7 cellular contexts compared by ENCODE assay signal in the genomic region with DNA sequence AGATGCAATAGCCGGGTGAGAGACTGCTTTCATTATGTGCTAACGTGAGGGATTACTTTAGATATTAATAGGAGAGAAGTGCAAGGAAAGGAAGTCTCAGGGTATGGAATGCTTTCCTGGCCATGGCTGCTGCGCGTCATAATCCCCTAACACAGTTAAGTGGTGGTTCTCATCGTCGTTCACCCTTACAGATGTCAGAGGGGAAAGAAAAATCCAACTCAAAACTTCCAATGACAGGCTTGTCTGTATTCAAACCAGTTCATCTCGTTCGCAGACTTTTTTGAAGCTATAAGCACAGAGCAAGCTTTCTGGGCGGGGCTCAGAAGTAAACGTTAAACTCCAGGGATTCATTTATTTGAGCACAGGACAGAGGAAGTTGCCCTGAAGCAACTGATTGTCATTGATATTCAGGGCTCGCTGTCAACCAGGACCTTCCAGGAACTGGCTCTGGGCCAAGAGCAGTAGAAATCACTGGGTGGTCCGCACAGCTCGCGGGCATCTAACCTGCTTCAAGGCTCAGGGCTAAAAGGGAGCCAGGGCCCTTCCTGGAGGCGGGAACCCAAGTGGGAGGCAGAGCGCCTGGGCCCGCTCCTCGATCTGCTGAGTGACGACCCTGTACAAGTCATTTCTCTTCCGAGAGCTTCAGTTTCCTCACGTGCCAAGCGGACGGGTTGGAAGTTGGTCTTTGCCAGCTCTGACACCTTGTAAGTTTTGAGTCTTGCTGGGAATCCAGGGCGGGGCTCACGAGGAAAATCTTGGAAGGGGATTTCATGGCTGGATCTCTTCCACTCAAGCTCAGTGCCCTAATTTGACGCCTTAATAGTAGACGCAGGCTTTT. TPM values are rescaled to one million over a fixed set of nuclear protein-coding genes. Genes with fewer than 3 reads are reported as not detected.
A peak's percentile ranks its signal among the peaks of the same experiment; 100 is the strongest.
DNase-seq lines count a peak whose midpoint lies in the region; ATAC-seq, FAIRE-seq and TF ChIP-seq lines count a peak whose summit lies in the region.

No MANE protein-coding gene starts in this region.

- intact Hi-C loops in K562 (cut with micrococcal nuclease), result no loop called here

- H3K4me3 ChIP-seq in GM12865 (ENCODE audit: low read depth, low read length), result peak overlapping the region; percentile 82
- no peak overlapping the region for H3K4me3 ChIP-seq in K562
- H3K4me3 ChIP-seq in iPS-15b (ENCODE audit: low read depth, low read length), result peak overlapping the region; percentile 77
- H3K4me3 ChIP-seq in skeletal muscle satellite cell (ENCODE audit: low read length), result peak overlapping the region; percentile 78

- H3K36me3 ChIP-seq in K562 (ENCODE audit: control insufficient read depth, insufficient read depth, low read length), result no peaks in the 10 kb centered on the region
- H3K36me3 ChIP-seq in iPS-15b (ENCODE audit: control insufficient read depth, insufficient read depth, low read length), result no peaks in the 10 kb centered on the region
- no peaks in the 10 kb centered on the region for H3K36me3 ChIP-seq in skeletal muscle satellite cell (ENCODE audit: insufficient read depth, low read length)

- H3K27me3 ChIP-seq in K562 (ENCODE audit: control insufficient read depth in 2 of 2, insufficient read depth in 2 of 2, low read length in 2 of 2) (peaks cover 0 to 17% of the 10 kb centered on the region in 2 experiments; a peak in 4 of 5 replicates), iPS-15b (ENCODE audit: control insufficient read depth, insufficient read depth, low read length) (peaks cover 21% of the 10 kb centered on the region), skeletal muscle satellite cell (ENCODE audit: control insufficient read depth, insufficient read depth, low read length) (no peaks in the 10 kb centered on the region)

- H3K9ac ChIP-seq in K562 (ENCODE audit: insufficient read depth in 1 of 2, low read depth in 2 of 2, low read length in 2 of 2) (no peak overlapping the region), iPS-15b (ENCODE audit: low read depth, low read length) (peak overlapping the region; percentile 77), skeletal muscle satellite cell (ENCODE audit: low read depth, low read length) (peak overlapping the region; percentile 97)

- in situ Hi-C loops in K562 (cut with MboI), result no loop called here

- DNase-seq in GM12865 (ENCODE audit: low read depth), result peak; percentile 8
- peak; percentile 70 for DNase-seq in NCI-H345 treated with DMSO at 0.1 percent for 48 hours (lab: John Stamatoyannopoulos, UW; ENCODE audit: unreplicated experiment)
- DNase-seq in K562 (ENCODE audit: extremely low read depth in 1 of 4, low spot score in 3 of 4), result no peak
- DNase-seq in DMS153 (lab: John Stamatoyannopoulos, UW), result no peak

- H3K27ac ChIP-seq in K562 (ENCODE audit: extremely low read depth, low read depth, low read length), result no peak overlapping the region

- H3K4me2 ChIP-seq in K562 (ENCODE audit: insufficient read depth, low read length) (no peak overlapping the region), skeletal muscle satellite cell (ENCODE audit: low read length) (peak overlapping the region; percentile 97)

- POLR2A ChIA-PET in K562 (lab: Yijun Ruan, JAX), result interaction anchor here (1.9 kb wide), 1 partner anchor 15 kb away, joined by 6 read pairs; no protein-coding TSS in a partner anchor

- no peak overlapping the region for H2AFZ ChIP-seq in K562 (ENCODE audit: low read depth, low read length)

- H3K4me1 ChIP-seq in K562 (replicated peaks in 1 of 2; ENCODE audit: control insufficient read depth in 2 of 2, insufficient read depth in 2 of 2, low read length in 2 of 2), result no peaks in the 10 kb centered on the region; a peak in 1 of 5 replicates
- H3K4me1 ChIP-seq in iPS-15b (ENCODE audit: control insufficient read depth, insufficient read depth, low read length), result peaks cover 12% of the 10 kb centered on the region
- H3K4me1 ChIP-seq in skeletal muscle satellite cell (ENCODE audit: control insufficient read depth, insufficient read depth, low read length), result peaks cover 38% of the 10 kb centered on the region

- TF ChIP-seq CTCF in GM12865 (IDR thresholded peaks at IDR 0.05; ENCODE audit: insufficient read depth, low read depth, low read length, missing control alignments) (no peak), K562 (IDR thresholded peaks at IDR 0.05 in 2 of 3, conservative IDR thresholded peaks at IDR 0.05 in 1 of 3; ENCODE audit: insufficient read depth in 2 of 3, low read depth in 1 of 3, low read length in 3 of 3) (no peak)

- H3K9me3 ChIP-seq in K562 (replicated peaks; ENCODE audit: control insufficient read depth, insufficient read depth, low read depth, low read length) (no peaks in the 10 kb centered on the region), iPS-15b (ENCODE audit: control insufficient read depth, insufficient read depth, low read length) (no peaks in the 10 kb centered on the region), skeletal muscle satellite cell (replicated peaks; ENCODE audit: low read length) (no peaks in the 10 kb centered on the region)

- FAIRE-seq in K562 (lab: Jason Lieb, UNC), result no peak

- no peak for TF ChIP-seq RAD21 in K562 (CRISPR knock-in tag; conservative IDR thresholded peaks at IDR 0.05 in 1 of 2, IDR thresholded peaks at IDR 0.05 in 1 of 2)

- no peaks in the 10 kb centered on the region for H3K79me2 ChIP-seq in K562 (ENCODE audit: control insufficient read depth, insufficient read depth, low read length)

- H3K9me1 ChIP-seq in K562 (ENCODE audit: control insufficient read depth, insufficient read depth, low read length), result no peaks in the 10 kb centered on the region

- no peak for TF ChIP-seq EP300 in K562 (IDR thresholded peaks at IDR 0.05; ENCODE audit: low read length)

- TF ChIP-seq POLR2A in K562 (conservative IDR thresholded peaks at IDR 0.05), result no peak

- WGBS in K562 (ENCODE audit: insufficient coverage, low coverage, missing lambda C conversion rate), result 4% methylated on average over 27 of the region's 27 CpGs

- 0 out of 2 replicates have a peak, but pooled peaks cover 3% of the 10 kb centered on the region for H4K20me1 ChIP-seq in K562 (replicated peaks; ENCODE audit: control insufficient read depth, insufficient read depth, low read length)

- CTCF ChIA-PET in K562 (lab: Yijun Ruan, JAX; ENCODE audit: low intra/inter-chr PET ratio), result no interaction called here

- ATAC-seq in K562, result no peak
- no peak for ATAC-seq in HG03135 (IDR thresholded peaks at IDR 0.05; ENCODE audit: unreplicated experiment)

- no TSS peak for BruUV-seq in K562 (replicated peaks; lab: Mats Ljungman, UMichigan)

TF ChIP-seq in K562, 482 proteins besides CTCF, POLR2A, EP300 and RAD21:
- no peak for TF ChIP-seq TCF7 (IDR thresholded peaks at IDR 0.05; ENCODE audit: borderline replicate concordance)
- no peak for TF ChIP-seq DMBX1 (CRISPR knock-in tag; IDR thresholded peaks at IDR 0.05; ENCODE audit: borderline replicate concordance)
- no peak for TF ChIP-seq HDAC6 (IDR thresholded peaks at IDR 0.05; ENCODE audit: low read depth, low read length)
- no peak for TF ChIP-seq ARNT (IDR thresholded peaks at IDR 0.05)
- peak; percentile 73 for TF ChIP-seq NFIC (IDR thresholded peaks at IDR 0.05)

RNA-seq across cellular contexts. Expression of a gene that starts 1.1 kb away (rescaled TPM):
- total RNA-seq in K562 (2011; cell fraction: chromatin; rRNA removed; ENCODE audit: low replicate concordance), result 0.02 and 0.07 TPM in 2 replicates
- under 0.01 TPM in 1 of 2 replicates, not detected in the other for total RNA-seq in K562 (2011; cell fraction: nucleolus; rRNA removed)
- total RNA-seq in K562 (2011; cell fraction: nucleoplasm; rRNA removed), result 0.07 and 0.08 TPM in 2 replicates
- total RNA-seq in K562 (2014; rRNA removed) (not detected in 2 replicates), K562 (2014; rRNA removed; fragmentation: Illumina TruSeq; extraction: Trizol) (not detected in 2 replicates), K562 (2015; rRNA removed; fragmentation: Illumina TruSeq; extraction: Trizol) (0.07 TPM in 1 of 2 replicates, not detected in the other), K562 (2021) (0.18 and 0.40 TPM in 2 replicates)
- polyA plus RNA-seq in K562 (2011; rRNA removed) (not detected in 2 replicates), K562 (2014; fragmentation: Illumina TruSeq; extraction: Trizol) (not detected in 2 replicates), K562 (2014; fragmentation: Nextera tagmentation; extraction: Ambion mirVana) (not detected), K562 (2014; rRNA removed) (not detected in 2 replicates)
- polyA plus RNA-seq in K562 (2011; cell fraction: cytosol; rRNA removed), result not detected in 2 replicates
- polyA plus RNA-seq in K562 (2011; cell fraction: nucleus; rRNA removed), result under 0.01 and 0.20 TPM in 2 replicates
- 0.05 TPM in 1 of 2 replicates, not detected in the other for polyA plus RNA-seq in K562 (2012)
- 0.14 TPM in 1 of 2 replicates, not detected in the other for polyA minus RNA-seq in K562 (2011; rRNA and poly(A)+ RNA removed)
- 0.55 TPM in 1 of 2 replicates, not detected in the other for polyA minus RNA-seq in K562 (2011; cell fraction: cytosol; rRNA and poly(A)+ RNA removed)
- under 0.01 TPM in 1 of 2 replicates, not detected in the other for polyA minus RNA-seq in K562 (2011; cell fraction: nucleus; rRNA and poly(A)+ RNA removed)
- 33.5 and 46.1 TPM in 2 replicates for total RNA-seq in skeletal muscle satellite cell (2012; rRNA removed)

Comparison
In these comparisons a context has a peak if more than half of its experiments do, and no peak if none do; other contexts are left out.
1. DNase-seq: peak in GM12865 (single experiment) and NCI-H345 treated with DMSO at 0.1 percent for 48 hours (single experiment); none in K562 (0 of 4) and DMS153 (single experiment).
2. H3K9ac ChIP-seq: peak in iPS-15b (single experiment) and skeletal muscle satellite cell (single experiment); none in K562 (0 of 2).